ENCODE assay signal across 1 cellular context in the genomic region with DNA sequence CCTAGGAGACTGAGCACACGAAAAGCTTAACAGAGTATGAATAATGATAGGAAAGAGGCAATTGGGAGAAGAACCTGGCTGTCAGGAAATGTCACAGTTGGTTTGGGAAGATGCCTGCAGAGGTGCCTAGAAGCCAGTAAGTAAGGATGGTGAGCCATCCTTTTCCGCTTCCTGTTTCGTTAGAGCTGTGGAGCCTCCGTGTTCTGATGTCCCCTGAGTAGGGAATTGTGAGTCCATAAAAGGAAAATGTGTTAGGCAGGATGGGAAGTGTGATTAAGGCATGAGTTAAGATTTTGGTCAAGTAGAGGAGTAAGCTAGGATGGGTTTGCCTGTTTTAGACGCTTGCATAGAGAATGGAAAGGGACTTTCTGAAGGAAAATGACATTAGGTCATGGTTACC.
TF ChIP-seq lines count a peak whose summit lies in the region.

No MANE protein-coding gene starts in this region.

TF ChIP-seq in SK-N-SH treated with all-trans-retinoic acid at 6 μM for 48 hours, 23 proteins besides CTCF, POLR2A, EP300 and RAD21 (continued from another document):
- TF ChIP-seq, protein P1, sequence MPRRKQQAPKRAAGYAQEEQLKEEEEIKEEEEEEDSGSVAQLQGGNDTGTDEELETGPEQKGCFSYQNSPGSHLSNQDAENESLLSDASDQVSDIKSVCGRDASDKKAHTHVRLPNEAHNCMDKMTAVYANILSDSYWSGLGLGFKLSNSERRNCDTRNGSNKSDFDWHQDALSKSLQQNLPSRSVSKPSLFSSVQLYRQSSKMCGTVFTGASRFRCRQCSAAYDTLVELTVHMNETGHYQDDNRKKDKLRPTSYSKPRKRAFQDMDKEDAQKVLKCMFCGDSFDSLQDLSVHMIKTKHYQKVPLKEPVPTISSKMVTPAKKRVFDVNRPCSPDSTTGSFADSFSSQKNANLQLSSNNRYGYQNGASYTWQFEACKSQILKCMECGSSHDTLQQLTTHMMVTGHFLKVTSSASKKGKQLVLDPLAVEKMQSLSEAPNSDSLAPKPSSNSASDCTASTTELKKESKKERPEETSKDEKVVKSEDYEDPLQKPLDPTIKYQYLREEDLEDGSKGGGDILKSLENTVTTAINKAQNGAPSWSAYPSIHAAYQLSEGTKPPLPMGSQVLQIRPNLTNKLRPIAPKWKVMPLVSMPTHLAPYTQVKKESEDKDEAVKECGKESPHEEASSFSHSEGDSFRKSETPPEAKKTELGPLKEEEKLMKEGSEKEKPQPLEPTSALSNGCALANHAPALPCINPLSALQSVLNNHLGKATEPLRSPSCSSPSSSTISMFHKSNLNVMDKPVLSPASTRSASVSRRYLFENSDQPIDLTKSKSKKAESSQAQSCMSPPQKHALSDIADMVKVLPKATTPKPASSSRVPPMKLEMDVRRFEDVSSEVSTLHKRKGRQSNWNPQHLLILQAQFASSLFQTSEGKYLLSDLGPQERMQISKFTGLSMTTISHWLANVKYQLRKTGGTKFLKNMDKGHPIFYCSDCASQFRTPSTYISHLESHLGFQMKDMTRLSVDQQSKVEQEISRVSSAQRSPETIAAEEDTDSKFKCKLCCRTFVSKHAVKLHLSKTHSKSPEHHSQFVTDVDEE (CRISPR knock-in tag; IDR thresholded peaks at IDR 0.05), result no peak
- TF ChIP-seq ZNF70 (CRISPR knock-in tag; IDR thresholded peaks at IDR 0.05) (no peak), ZFP3 (CRISPR knock-in tag; IDR thresholded peaks at IDR 0.05) (no peak), CSDC2 (CRISPR knock-in tag; IDR thresholded peaks at IDR 0.05) (no peak)
